20 cellular contexts compared by ENCODE assay signal in genomic region chr16:76176616-76177015, GRCh38.
"Had no signal": no experiment of that assay in that cellular context is flagged by ENCODE, and none has a peak within 500 bp of the region (broad histone marks: within the 10 kb centered on the region; RNA-seq: fewer than 3 reads in every experiment).

No MANE protein-coding gene starts in this region.

- ATAC-seq: gastroesophageal sphincter; left cardiac atrium; lower lobe of right lung; natural killer cell; psoas muscle; right lobe of liver; stimulated activated effector memory CD8-positive, alpha-beta T cell treated with anti-CD3 and anti-CD28 coated beads, Interleukin-12 subunit alpha, Interleukin-12 subunit beta, amount 100 ng/mL, for 72 hours; stimulated activated naive CD8-positive, alpha-beta T cell treated with anti-CD3 and anti-CD28 coated beads, Interleukin-15, Interleukin-2, amounts not matched to agents 100 U/mL and 50 U/mL, for 24 hours had no signal

- H3K4me3 ChIP-seq: esophagus squamous epithelium, gastroesophageal sphincter, left ventricle myocardium inferior, lower lobe of right lung, psoas muscle, right lobe of liver, suprapubic skin, thyroid gland had no signal

- FAIRE-seq: keratinocyte, urothelium cell line had no signal

- DNase-seq: esophagus squamous epithelium; foreskin fibroblast; glutamatergic neuron; immature natural killer cell; left cardiac atrium; left ventricle myocardium inferior; lower lobe of right lung; natural killer cell; psoas muscle; retina; right lobe of liver; stimulated activated CD4-positive, alpha-beta T cell treated with anti-CD3 and anti-CD28 coated beads, Interleukin-4, amount 100 ng/mL, for 1 hour; stimulated activated CD8-positive, alpha-beta memory T cell treated with anti-CD3 and anti-CD28 coated beads, Interleukin-4, amount 100 ng/mL, for 48 hours; stimulated activated naive CD8-positive, alpha-beta T cell treated with anti-CD3 and anti-CD28 coated beads, Interleukin-15, Interleukin-2, amounts not matched to agents 100 U/mL and 50 U/mL, for 24 hours; thyroid gland had no signal

- H3K27ac ChIP-seq: esophagus squamous epithelium, gastroesophageal sphincter, left ventricle myocardium inferior, lower lobe of right lung, psoas muscle, right lobe of liver, suprapubic skin, thyroid gland had no signal

- H3K36me3 ChIP-seq: esophagus squamous epithelium, gastroesophageal sphincter, left ventricle myocardium inferior, lower lobe of right lung, right lobe of liver, suprapubic skin, thyroid gland had no signal

- H3K9me3 ChIP-seq: esophagus squamous epithelium, gastroesophageal sphincter, lower lobe of right lung, right lobe of liver, suprapubic skin, thyroid gland had no signal

- H3K27me3 ChIP-seq: esophagus squamous epithelium, gastroesophageal sphincter, right lobe of liver, suprapubic skin, thyroid gland had no signal

- H3K4me1 ChIP-seq: esophagus squamous epithelium, gastroesophageal sphincter, left ventricle myocardium inferior, lower lobe of right lung, psoas muscle, right lobe of liver, suprapubic skin, thyroid gland had no signal
